25 cellular contexts compared by ENCODE assay signal in the genomic region with DNA sequence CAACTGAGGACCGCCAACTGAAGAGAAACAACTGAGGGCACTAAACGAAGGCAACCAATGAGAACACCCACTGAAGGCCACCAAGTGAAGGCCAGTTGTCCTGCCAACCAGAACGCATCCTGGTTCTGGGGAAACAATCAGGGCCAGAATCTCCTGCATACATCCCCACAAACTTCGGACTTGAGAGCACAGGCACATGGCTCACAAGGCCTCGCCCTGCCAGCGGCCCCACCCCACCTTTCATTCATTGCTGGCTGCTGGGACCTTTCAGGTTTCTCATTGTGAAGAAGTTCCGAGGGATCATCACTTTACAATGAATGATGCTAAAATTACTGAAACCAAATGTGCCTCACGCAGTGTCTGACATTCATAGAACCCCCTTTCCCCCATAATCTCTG.
DNase-seq lines count a peak whose midpoint lies in the region; FAIRE-seq and TF ChIP-seq lines count a peak whose summit lies in the region.
"Had no signal": no experiment of that assay in that cellular context is flagged by ENCODE, and none has a peak within 500 bp of the region (broad histone marks: within the 10 kb centered on the region; RNA-seq: fewer than 3 reads in every experiment).

No MANE protein-coding gene starts in this region.

- no peaks in the 10 kb centered on the region for H3K79me2 ChIP-seq in H9 (ENCODE audit: insufficient read depth, low read length)

- TF ChIP-seq CTCF in H9 (conservative IDR thresholded peaks at IDR 0.05) (no peak), progenitor cell of endocrine pancreas (IDR thresholded peaks at IDR 0.05; ENCODE audit: unreplicated experiment) (no peak)

- no peaks in the 10 kb centered on the region for H4K20me1 ChIP-seq in H9 (ENCODE audit: control insufficient read depth, insufficient read depth, insufficient read length)
- H4K20me1 ChIP-seq: BLaER1 treated with 17β-estradiol and CSF1 and Interleukin-3, amounts not matched to agents 10 nM and 100 nM had no signal

- H3K27me3 ChIP-seq in H9 (ENCODE audit: insufficient read depth, low read length), result no peaks in the 10 kb centered on the region
- H3K27me3 ChIP-seq: BE2C; BLaER1 treated with 17β-estradiol and CSF1 and Interleukin-3, amounts not matched to agents 10 nM and 100 nM had no signal

- H2BK20ac ChIP-seq in H9 (ENCODE audit: low read depth, low read length, poor library complexity, severe bottlenecking), result no peak overlapping the region

- H3K23me2 ChIP-seq in H9 (ENCODE audit: insufficient read length, low read depth, low read length, poor library complexity, severe bottlenecking), result no peaks in the 10 kb centered on the region

- no peak overlapping the region for H2AFZ ChIP-seq in H9 (ENCODE audit: low read length)
- H2AFZ ChIP-seq: GM23248 had no signal

- no peaks in the 10 kb centered on the region for H3K36me3 Mint-ChIP-seq in H9 (ENCODE audit: insufficient read depth in 1 of 3, low read depth in 3 of 3)
- H3K36me3 Mint-ChIP-seq in progenitor cell of endocrine pancreas (ENCODE audit: insufficient read depth), result no peaks in the 10 kb centered on the region
- H3K36me3 Mint-ChIP-seq: CD14-positive monocyte had no signal

- no peaks in the 10 kb centered on the region for H3K79me1 ChIP-seq in H9 (ENCODE audit: insufficient read depth, low read depth, low read length, poor library complexity, severe bottlenecking)

- H2BK15ac ChIP-seq in H9 (ENCODE audit: low read depth, low read length), result no peak overlapping the region

- no peak overlapping the region for H3K56ac ChIP-seq in H9 (ENCODE audit: insufficient read length, low read depth, low read length)

- no peak overlapping the region for H4K91ac ChIP-seq in H9 (ENCODE audit: insufficient read length, low read depth, low read length)

- no peak for FAIRE-seq in urothelium cell line (lab: Jason Lieb, UNC)
- FAIRE-seq: A549, D721Med, GM12878, GM19239, H54 had no signal

- H3K4me1 Mint-ChIP-seq in H9 (peaks cover 14 to 18% of the 10 kb centered on the region in 2 experiments), progenitor cell of endocrine pancreas (ENCODE audit: low read depth) (no peaks in the 10 kb centered on the region)
- H3K4me1 Mint-ChIP-seq: CD14-positive monocyte; CD8-positive, alpha-beta memory T cell had no signal

- no peak overlapping the region for H3K9ac ChIP-seq in H9 (ENCODE audit: extremely low read depth, insufficient read length, low read length)
- H3K9ac ChIP-seq: BLaER1 treated with 17β-estradiol and CSF1 and Interleukin-3, amounts not matched to agents 10 nM and 100 nM; GM23248 had no signal

- H3K27me3 Mint-ChIP-seq in H9 (ENCODE audit: low read depth) (peaks cover 5% of the 10 kb centered on the region), progenitor cell of endocrine pancreas (peaks cover 5% of the 10 kb centered on the region)

- H3K27ac ChIP-seq in H9 (ENCODE audit: insufficient read length, low read depth, low read length), result no peak overlapping the region
- H3K27ac ChIP-seq: A549; BLaER1 treated with 17β-estradiol and CSF1 and Interleukin-3, amounts not matched to agents 10 nM and 100 nM; GM23248 had no signal

- TF ChIP-seq POLR2A in erythroblast (IDR thresholded peaks at IDR 0.05; ENCODE audit: low read length), result no peak

- no peak overlapping the region for H2BK12ac ChIP-seq in H9 (ENCODE audit: insufficient read length, low read depth, low read length)

- H3K4me3 Mint-ChIP-seq in H9 (no peak overlapping the region; a peak in 1 of 5 replicates), progenitor cell of endocrine pancreas (ENCODE audit: low read depth) (no peak overlapping the region)
- H3K4me3 Mint-ChIP-seq: CD14-positive monocyte; CD4-positive, alpha-beta T cell; CD8-positive, alpha-beta memory T cell had no signal

- no peak overlapping the region for H3T11ph ChIP-seq in H9 (ENCODE audit: low read length)

- H3K9me3 ChIP-seq in H9 (ENCODE audit: control insufficient read depth, low read depth, low read length), result no peaks in the 10 kb centered on the region
- H3K9me3 ChIP-seq: A549; BE2C; BLaER1 treated with 17β-estradiol and CSF1 and Interleukin-3, amounts not matched to agents 10 nM and 100 nM had no signal

- H3K14ac ChIP-seq in H9 (ENCODE audit: insufficient read depth, low read length), result no peak overlapping the region

- CTCF ChIA-PET in HEK293T (lab: Yijun Ruan, JAX), result no interaction called here

- H3K9me3 Mint-ChIP-seq in H9 (no peaks in the 10 kb centered on the region), progenitor cell of endocrine pancreas (ENCODE audit: low read depth) (no peaks in the 10 kb centered on the region)
- H3K9me3 Mint-ChIP-seq: CD4-positive, alpha-beta T cell; CD8-positive, alpha-beta memory T cell had no signal

- H4K8ac ChIP-seq in H9 (replicated peaks; ENCODE audit: insufficient read length, low read depth, low read length), result no peak overlapping the region

- H3K18ac ChIP-seq in H9 (ENCODE audit: insufficient read length, low read depth, low read length), result no peak overlapping the region

- H2BK120ac ChIP-seq in H9 (ENCODE audit: low read depth, low read length, poor library complexity, severe bottlenecking), result no peak overlapping the region

- no peak overlapping the region for H4K5ac ChIP-seq in H9 (ENCODE audit: insufficient read length, low read depth, low read length)

- H3K4me2 ChIP-seq in H9 (ENCODE audit: insufficient read depth, insufficient read length, low read length), result no peak overlapping the region
- H3K4me2 ChIP-seq: A549; BLaER1 treated with 17β-estradiol and CSF1 and Interleukin-3, amounts not matched to agents 10 nM and 100 nM had no signal

- no peak overlapping the region for H2AK5ac ChIP-seq in H9 (ENCODE audit: insufficient read length, low read length)

- H3K23ac ChIP-seq in H9 (ENCODE audit: insufficient read length, low read depth, low read length), result no peak overlapping the region

- POLR2A ChIA-PET in HEK293T (lab: Yijun Ruan, JAX), result no interaction called here

- H2BK5ac ChIP-seq in H9 (ENCODE audit: insufficient read length, low read length), result no peak overlapping the region

- H3K4me1 ChIP-seq in H9 (ENCODE audit: insufficient read depth, low read length), result no peaks in the 10 kb centered on the region
- H3K4me1 ChIP-seq: A549; BE2C; BLaER1 treated with 17β-estradiol and CSF1 and Interleukin-3, amounts not matched to agents 10 nM and 100 nM had no signal

- no CpG with 5 or more reads among the region's 8 CpGs for WGBS in H9 (ENCODE audit: extremely low coverage, insufficient read length, low lambda C conversion rate)

- H3K27ac Mint-ChIP-seq in H9 (peak overlapping the region in 2 of 3 experiments; percentile 14 to 91; a peak in 2 of 7 replicates), progenitor cell of endocrine pancreas (peak overlapping the region; percentile 67)
- H3K27ac Mint-ChIP-seq: CD4-positive, alpha-beta T cell; CD8-positive, alpha-beta memory T cell had no signal

- no peak overlapping the region for H3K4ac ChIP-seq in H9 (ENCODE audit: low read depth, low read length)

- DNase-seq in H9, result no peak
- peak; percentile 24 to 25 for DNase-seq in erythroblast (lab: John Stamatoyannopoulos, UW)
- no peak for DNase-seq in progenitor cell of endocrine pancreas (ENCODE audit: low spot score, unreplicated experiment)
- DNase-seq in HEK293T (ENCODE audit: extremely low spot score), result no peak
- no peak for DNase-seq in T-helper 2 cell
- DNase-seq in urothelium cell line (ENCODE audit: low spot score), result no peak
- DNase-seq: 8988T; ACHN; AML-193; BE2C; CD4-positive, alpha-beta T cell; CD8-positive, alpha-beta memory T cell; DMS 273 treated with DMSO at 0.1 percent for 48 hours; DMS79; EL; GDM1; GM23248; HCEC 1CT had no signal

TF ChIP-seq in HEK293T, 16 proteins besides CTCF, POLR2A, EP300 and RAD21:
- TF ChIP-seq ZNF384 (IDR thresholded peaks at IDR 0.05), result no peak
- no peak for TF ChIP-seq LEF1 (IDR thresholded peaks at IDR 0.05; ENCODE audit: borderline replicate concordance)
- TF ChIP-seq, protein P1, sequence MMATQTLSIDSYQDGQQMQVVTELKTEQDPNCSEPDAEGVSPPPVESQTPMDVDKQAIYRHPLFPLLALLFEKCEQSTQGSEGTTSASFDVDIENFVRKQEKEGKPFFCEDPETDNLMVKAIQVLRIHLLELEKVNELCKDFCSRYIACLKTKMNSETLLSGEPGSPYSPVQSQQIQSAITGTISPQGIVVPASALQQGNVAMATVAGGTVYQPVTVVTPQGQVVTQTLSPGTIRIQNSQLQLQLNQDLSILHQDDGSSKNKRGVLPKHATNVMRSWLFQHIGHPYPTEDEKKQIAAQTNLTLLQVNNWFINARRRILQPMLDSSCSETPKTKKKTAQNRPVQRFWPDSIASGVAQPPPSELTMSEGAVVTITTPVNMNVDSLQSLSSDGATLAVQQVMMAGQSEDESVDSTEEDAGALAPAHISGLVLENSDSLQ (IDR thresholded peaks at IDR 0.05), result no peak
- no peak for TF ChIP-seq FOXA1 (IDR thresholded peaks at IDR 0.05)
- TF ChIP-seq ELF4 (IDR thresholded peaks at IDR 0.05), result no peak
- TF ChIP-seq TARDBP (IDR thresholded peaks at IDR 0.05), result no peak
- no peak for TF ChIP-seq FOXM1 (IDR thresholded peaks at IDR 0.05; ENCODE audit: borderline replicate concordance)
- no peak for TF ChIP-seq FOXK2 (IDR thresholded peaks at IDR 0.05)
- no peak for TF ChIP-seq HDGF (IDR thresholded peaks at IDR 0.05; ENCODE audit: borderline replicate concordance)
- no peak for TF ChIP-seq CTBP1 (IDR thresholded peaks at IDR 0.05; ENCODE audit: borderline replicate concordance)
- no peak for TF ChIP-seq NFRKB (IDR thresholded peaks at IDR 0.05)
- TF ChIP-seq BHLHE40 (IDR thresholded peaks at IDR 0.05; ENCODE audit: borderline replicate concordance), result no peak
- TF ChIP-seq ARNT (IDR thresholded peaks at IDR 0.05), result no peak
- no peak for TF ChIP-seq SP1 (IDR thresholded peaks at IDR 0.05)
- no peak for TF ChIP-seq L3MBTL2 (conservative IDR thresholded peaks at IDR 0.05)
- no peak for TF ChIP-seq SUZ12 (IDR thresholded peaks at IDR 0.05)

Comparison
In these comparisons a context has a peak if more than half of its experiments do, and no peak if none do; other contexts are left out.
1. DNase-seq: peak in erythroblast (2 of 2); none in H9 (single experiment), progenitor cell of endocrine pancreas (single experiment), HEK293T (single experiment), T-helper 2 cell (0 of 5) and urothelium cell line (single experiment).